Comparison of ENCODE assay signal across 1 cellular context in the genomic region with DNA sequence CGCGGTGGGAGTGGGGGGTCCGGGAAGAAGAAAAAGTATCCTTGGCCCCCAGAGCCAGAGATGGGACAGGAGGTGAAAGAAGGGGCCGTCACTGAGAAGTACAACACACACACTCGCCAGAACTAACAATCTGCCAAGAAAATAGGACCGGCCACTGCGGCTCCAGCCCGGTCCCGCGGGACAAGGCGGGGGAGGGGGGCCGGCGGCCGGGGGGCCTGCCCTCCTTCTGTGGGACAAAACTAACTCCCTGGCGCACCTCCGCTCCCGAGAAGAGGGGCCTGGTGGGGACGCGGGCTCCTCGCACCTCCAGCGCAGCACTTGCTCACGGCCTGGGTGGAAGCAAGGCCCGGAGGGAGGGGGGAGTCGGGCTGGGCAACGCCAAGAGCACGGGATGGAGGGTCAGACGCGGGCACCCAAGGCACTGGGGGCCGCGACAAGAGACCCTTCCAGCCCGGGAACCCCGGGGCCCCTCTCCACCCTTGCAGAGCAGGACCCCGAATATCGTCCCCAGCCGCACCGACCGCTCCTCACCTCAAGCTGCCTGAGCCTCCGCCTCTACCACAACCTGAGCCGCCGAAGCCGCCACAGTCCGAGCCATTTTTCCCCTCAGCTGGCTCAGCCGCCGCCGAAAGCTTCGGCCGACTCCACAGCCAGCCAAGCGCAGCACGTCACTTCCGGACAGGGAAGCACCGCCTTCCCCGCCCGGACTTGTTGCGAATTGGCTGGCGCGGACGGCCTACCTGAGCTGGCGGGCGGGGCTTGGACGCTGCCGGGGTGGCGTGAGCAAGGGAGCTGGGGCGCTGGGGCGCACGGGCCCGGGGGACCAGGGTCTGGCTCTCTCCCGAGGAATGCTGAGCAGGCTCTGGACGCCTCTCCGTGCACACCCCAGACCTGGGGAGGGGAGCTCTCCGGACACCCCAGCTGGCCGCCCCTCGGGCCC.
TF ChIP-seq lines count a peak whose summit lies in the region.

A gene with protein sequence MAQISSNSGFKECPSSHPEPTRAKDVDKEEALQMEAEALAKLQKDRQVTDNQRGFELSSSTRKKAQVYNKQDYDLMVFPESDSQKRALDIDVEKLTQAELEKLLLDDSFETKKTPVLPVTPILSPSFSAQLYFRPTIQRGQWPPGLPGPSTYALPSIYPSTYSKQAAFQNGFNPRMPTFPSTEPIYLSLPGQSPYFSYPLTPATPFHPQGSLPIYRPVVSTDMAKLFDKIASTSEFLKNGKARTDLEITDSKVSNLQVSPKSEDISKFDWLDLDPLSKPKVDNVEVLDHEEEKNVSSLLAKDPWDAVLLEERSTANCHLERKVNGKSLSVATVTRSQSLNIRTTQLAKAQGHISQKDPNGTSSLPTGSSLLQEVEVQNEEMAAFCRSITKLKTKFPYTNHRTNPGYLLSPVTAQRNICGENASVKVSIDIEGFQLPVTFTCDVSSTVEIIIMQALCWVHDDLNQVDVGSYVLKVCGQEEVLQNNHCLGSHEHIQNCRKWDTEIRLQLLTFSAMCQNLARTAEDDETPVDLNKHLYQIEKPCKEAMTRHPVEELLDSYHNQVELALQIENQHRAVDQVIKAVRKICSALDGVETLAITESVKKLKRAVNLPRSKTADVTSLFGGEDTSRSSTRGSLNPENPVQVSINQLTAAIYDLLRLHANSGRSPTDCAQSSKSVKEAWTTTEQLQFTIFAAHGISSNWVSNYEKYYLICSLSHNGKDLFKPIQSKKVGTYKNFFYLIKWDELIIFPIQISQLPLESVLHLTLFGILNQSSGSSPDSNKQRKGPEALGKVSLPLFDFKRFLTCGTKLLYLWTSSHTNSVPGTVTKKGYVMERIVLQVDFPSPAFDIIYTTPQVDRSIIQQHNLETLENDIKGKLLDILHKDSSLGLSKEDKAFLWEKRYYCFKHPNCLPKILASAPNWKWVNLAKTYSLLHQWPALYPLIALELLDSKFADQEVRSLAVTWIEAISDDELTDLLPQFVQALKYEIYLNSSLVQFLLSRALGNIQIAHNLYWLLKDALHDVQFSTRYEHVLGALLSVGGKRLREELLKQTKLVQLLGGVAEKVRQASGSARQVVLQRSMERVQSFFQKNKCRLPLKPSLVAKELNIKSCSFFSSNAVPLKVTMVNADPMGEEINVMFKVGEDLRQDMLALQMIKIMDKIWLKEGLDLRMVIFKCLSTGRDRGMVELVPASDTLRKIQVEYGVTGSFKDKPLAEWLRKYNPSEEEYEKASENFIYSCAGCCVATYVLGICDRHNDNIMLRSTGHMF (N-terminal part only) (minus strand): TSS at position 670 of the 940 bp plus-strand sequence. CDS start 38,245 bp downstream, outside the sequence.

TF ChIP-seq in HepG2, 621 proteins besides CTCF, POLR2A, EP300 and RAD21 (continued from another document and continues in another):
- TF ChIP-seq, protein P1, sequence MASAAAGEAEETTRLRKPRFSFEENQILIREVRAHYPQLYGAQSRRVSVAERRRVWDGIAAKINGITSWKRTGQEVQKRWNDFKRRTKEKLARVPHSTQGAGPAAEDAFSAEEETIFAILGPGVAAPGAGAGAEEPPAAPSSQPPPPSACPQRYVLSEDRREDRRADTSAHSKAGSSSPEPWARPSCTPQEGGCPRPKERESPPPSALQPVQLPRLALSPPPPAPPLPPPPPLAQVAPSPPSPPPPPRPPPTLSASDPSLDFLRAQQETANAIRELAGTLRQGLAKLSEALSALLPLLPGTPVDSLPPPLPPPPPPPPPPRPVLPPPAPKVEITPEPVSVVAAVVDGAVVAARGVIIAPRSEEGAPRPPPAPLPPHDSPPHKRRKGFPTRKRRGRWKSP (CRISPR knock-in tag; IDR thresholded peaks at IDR 0.05), result peak; percentile 76; the same call in 1 of the 2 replicates
- peak; percentile 31; the same call in 1 of the 2 replicates for TF ChIP-seq GLI4 (CRISPR knock-in tag; IDR thresholded peaks at IDR 0.05; ENCODE audit: borderline replicate concordance)
- TF ChIP-seq MAFF (IDR thresholded peaks at IDR 0.05; ENCODE audit: low read depth, low read length), result no peak
- TF ChIP-seq, protein P2, sequence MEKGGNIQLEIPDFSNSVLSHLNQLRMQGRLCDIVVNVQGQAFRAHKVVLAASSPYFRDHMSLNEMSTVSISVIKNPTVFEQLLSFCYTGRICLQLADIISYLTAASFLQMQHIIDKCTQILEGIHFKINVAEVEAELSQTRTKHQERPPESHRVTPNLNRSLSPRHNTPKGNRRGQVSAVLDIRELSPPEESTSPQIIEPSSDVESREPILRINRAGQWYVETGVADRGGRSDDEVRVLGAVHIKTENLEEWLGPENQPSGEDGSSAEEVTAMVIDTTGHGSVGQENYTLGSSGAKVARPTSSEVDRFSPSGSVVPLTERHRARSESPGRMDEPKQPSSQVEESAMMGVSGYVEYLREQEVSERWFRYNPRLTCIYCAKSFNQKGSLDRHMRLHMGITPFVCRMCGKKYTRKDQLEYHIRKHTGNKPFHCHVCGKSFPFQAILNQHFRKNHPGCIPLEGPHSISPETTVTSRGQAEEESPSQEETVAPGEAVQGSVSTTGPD (CRISPR knock-in tag; IDR thresholded peaks at IDR 0.05), result no peak
- no peak for TF ChIP-seq TP53 (CRISPR knock-in tag; conservative IDR thresholded peaks at IDR 0.05)
- TF ChIP-seq, protein P3, sequence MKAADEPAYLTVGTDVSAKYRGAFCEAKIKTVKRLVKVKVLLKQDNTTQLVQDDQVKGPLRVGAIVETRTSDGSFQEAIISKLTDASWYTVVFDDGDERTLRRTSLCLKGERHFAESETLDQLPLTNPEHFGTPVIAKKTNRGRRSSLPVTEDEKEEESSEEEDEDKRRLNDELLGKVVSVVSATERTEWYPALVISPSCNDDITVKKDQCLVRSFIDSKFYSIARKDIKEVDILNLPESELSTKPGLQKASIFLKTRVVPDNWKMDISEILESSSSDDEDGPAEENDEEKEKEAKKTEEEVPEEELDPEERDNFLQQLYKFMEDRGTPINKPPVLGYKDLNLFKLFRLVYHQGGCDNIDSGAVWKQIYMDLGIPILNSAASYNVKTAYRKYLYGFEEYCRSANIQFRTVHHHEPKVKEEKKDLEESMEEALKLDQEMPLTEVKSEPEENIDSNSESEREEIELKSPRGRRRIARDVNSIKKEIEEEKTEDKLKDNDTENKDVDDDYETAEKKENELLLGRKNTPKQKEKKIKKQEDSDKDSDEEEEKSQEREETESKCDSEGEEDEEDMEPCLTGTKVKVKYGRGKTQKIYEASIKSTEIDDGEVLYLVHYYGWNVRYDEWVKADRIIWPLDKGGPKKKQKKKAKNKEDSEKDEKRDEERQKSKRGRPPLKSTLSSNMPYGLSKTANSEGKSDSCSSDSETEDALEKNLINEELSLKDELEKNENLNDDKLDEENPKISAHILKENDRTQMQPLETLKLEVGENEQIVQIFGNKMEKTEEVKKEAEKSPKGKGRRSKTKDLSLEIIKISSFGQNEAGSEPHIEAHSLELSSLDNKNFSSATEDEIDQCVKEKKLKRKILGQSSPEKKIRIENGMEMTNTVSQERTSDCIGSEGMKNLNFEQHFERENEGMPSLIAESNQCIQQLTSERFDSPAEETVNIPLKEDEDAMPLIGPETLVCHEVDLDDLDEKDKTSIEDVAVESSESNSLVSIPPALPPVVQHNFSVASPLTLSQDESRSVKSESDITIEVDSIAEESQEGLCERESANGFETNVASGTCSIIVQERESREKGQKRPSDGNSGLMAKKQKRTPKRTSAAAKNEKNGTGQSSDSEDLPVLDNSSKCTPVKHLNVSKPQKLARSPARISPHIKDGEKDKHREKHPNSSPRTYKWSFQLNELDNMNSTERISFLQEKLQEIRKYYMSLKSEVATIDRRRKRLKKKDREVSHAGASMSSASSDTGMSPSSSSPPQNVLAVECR (CRISPR knock-in tag; IDR thresholded peaks at IDR 0.05; ENCODE audit: borderline replicate concordance), result peak; percentile 94; the same call in 1 of the 2 replicates
- 0 out of 2 replicates have a peak, but pooled peaks have one; percentile 60 for TF ChIP-seq ZBTB42 (CRISPR knock-in tag; IDR thresholded peaks at IDR 0.05)
- TF ChIP-seq RARA (CRISPR knock-in tag; IDR thresholded peaks at IDR 0.05), result peak; percentile 26; the same call in 1 of the 2 replicates
- no peak; the same call in 1 of the 2 replicates for TF ChIP-seq CBX5 (CRISPR knock-in tag; IDR thresholded peaks at IDR 0.05; ENCODE audit: borderline replicate concordance)
- no peak for TF ChIP-seq NR2F2 (IDR thresholded peaks at IDR 0.05; ENCODE audit: borderline replicate concordance, low read depth)
- peak; percentile 66; the same call in 1 of the 2 replicates for TF ChIP-seq SMAD1 (CRISPR knock-in tag; IDR thresholded peaks at IDR 0.05; ENCODE audit: borderline replicate concordance, low read depth)
- TF ChIP-seq ZNF678 (CRISPR knock-in tag; IDR thresholded peaks at IDR 0.05), result no peak
- TF ChIP-seq SIN3A (IDR thresholded peaks at IDR 0.05; ENCODE audit: borderline replicate concordance, low read depth, low read length), result peak; percentile 60
- TF ChIP-seq, protein P4, sequence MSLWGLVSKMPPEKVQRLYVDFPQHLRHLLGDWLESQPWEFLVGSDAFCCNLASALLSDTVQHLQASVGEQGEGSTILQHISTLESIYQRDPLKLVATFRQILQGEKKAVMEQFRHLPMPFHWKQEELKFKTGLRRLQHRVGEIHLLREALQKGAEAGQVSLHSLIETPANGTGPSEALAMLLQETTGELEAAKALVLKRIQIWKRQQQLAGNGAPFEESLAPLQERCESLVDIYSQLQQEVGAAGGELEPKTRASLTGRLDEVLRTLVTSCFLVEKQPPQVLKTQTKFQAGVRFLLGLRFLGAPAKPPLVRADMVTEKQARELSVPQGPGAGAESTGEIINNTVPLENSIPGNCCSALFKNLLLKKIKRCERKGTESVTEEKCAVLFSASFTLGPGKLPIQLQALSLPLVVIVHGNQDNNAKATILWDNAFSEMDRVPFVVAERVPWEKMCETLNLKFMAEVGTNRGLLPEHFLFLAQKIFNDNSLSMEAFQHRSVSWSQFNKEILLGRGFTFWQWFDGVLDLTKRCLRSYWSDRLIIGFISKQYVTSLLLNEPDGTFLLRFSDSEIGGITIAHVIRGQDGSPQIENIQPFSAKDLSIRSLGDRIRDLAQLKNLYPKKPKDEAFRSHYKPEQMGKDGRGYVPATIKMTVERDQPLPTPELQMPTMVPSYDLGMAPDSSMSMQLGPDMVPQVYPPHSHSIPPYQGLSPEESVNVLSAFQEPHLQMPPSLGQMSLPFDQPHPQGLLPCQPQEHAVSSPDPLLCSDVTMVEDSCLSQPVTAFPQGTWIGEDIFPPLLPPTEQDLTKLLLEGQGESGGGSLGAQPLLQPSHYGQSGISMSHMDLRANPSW (CRISPR knock-in tag; IDR thresholded peaks at IDR 0.05; ENCODE audit: borderline replicate concordance), result no peak
- TF ChIP-seq, protein P5, sequence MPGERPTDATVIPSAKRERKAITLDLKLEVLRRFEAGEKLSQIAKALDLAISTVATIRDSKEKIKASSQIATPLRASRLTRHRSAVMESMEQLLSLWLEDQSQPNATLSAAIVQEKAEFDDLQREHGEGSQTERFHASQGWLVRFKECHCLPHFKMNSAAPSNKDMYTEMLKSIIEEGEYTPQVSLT (CRISPR knock-in tag; IDR thresholded peaks at IDR 0.05; ENCODE audit: borderline replicate concordance, low read depth), result no peak
- TF ChIP-seq, protein P6, sequence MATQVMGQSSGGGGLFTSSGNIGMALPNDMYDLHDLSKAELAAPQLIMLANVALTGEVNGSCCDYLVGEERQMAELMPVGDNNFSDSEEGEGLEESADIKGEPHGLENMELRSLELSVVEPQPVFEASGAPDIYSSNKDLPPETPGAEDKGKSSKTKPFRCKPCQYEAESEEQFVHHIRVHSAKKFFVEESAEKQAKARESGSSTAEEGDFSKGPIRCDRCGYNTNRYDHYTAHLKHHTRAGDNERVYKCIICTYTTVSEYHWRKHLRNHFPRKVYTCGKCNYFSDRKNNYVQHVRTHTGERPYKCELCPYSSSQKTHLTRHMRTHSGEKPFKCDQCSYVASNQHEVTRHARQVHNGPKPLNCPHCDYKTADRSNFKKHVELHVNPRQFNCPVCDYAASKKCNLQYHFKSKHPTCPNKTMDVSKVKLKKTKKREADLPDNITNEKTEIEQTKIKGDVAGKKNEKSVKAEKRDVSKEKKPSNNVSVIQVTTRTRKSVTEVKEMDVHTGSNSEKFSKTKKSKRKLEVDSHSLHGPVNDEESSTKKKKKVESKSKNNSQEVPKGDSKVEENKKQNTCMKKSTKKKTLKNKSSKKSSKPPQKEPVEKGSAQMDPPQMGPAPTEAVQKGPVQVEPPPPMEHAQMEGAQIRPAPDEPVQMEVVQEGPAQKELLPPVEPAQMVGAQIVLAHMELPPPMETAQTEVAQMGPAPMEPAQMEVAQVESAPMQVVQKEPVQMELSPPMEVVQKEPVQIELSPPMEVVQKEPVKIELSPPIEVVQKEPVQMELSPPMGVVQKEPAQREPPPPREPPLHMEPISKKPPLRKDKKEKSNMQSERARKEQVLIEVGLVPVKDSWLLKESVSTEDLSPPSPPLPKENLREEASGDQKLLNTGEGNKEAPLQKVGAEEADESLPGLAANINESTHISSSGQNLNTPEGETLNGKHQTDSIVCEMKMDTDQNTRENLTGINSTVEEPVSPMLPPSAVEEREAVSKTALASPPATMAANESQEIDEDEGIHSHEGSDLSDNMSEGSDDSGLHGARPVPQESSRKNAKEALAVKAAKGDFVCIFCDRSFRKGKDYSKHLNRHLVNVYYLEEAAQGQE (IDR thresholded peaks at IDR 0.05; ENCODE audit: borderline replicate concordance in 1 of 2, low read depth in 1 of 2, low read length in 2 of 2), result peak in 1 of 2 experiments; percentile 46; a peak in 1 of 4 replicates
- TF ChIP-seq, protein P7, sequence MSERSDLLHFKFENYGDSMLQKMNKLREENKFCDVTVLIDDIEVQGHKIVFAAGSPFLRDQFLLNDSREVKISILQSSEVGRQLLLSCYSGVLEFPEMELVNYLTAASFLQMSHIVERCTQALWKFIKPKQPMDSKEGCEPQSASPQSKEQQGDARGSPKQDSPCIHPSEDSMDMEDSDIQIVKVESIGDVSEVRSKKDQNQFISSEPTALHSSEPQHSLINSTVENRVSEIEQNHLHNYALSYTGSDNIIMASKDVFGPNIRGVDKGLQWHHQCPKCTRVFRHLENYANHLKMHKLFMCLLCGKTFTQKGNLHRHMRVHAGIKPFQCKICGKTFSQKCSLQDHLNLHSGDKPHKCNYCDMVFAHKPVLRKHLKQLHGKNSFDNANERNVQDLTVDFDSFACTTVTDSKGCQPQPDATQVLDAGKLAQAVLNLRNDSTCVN (CRISPR knock-in tag; IDR thresholded peaks at IDR 0.05; ENCODE audit: borderline replicate concordance), result peak; percentile 49; the same call in 1 of the 2 replicates
- TF ChIP-seq NFE2L1 (CRISPR knock-in tag; IDR thresholded peaks at IDR 0.05; ENCODE audit: borderline replicate concordance), result no peak
- no peak for TF ChIP-seq SMARCC2 (IDR thresholded peaks at IDR 0.05)
- no peak for TF ChIP-seq TCF7 (IDR thresholded peaks at IDR 0.05; ENCODE audit: low read depth)
- TF ChIP-seq, protein P8, sequence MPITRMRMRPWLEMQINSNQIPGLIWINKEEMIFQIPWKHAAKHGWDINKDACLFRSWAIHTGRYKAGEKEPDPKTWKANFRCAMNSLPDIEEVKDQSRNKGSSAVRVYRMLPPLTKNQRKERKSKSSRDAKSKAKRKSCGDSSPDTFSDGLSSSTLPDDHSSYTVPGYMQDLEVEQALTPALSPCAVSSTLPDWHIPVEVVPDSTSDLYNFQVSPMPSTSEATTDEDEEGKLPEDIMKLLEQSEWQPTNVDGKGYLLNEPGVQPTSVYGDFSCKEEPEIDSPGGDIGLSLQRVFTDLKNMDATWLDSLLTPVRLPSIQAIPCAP (CRISPR knock-in tag; IDR thresholded peaks at IDR 0.05; ENCODE audit: low read depth), result no peak
- no peak for TF ChIP-seq ZNF629 (CRISPR knock-in tag; conservative IDR thresholded peaks at IDR 0.05)
- no peak for TF ChIP-seq AKAP8 (CRISPR knock-in tag; IDR thresholded peaks at IDR 0.05)
- no peak for TF ChIP-seq MATR3 (CRISPR knock-in tag; IDR thresholded peaks at IDR 0.05)
- no peak; the same call in none of the 2 replicates for TF ChIP-seq KDM5A (IDR thresholded peaks at IDR 0.05; ENCODE audit: borderline replicate concordance, low read length)
- TF ChIP-seq ZNF224 (CRISPR knock-in tag; IDR thresholded peaks at IDR 0.05), result peak; percentile 94; the same call in 1 of the 2 replicates
- TF ChIP-seq ZNF605 (CRISPR knock-in tag; IDR thresholded peaks at IDR 0.05), result peak; percentile 89
- TF ChIP-seq NR3C1 (CRISPR knock-in tag; IDR thresholded peaks at IDR 0.05), result no peak
